1 cellular context compared by ENCODE assay signal in the genomic region with DNA sequence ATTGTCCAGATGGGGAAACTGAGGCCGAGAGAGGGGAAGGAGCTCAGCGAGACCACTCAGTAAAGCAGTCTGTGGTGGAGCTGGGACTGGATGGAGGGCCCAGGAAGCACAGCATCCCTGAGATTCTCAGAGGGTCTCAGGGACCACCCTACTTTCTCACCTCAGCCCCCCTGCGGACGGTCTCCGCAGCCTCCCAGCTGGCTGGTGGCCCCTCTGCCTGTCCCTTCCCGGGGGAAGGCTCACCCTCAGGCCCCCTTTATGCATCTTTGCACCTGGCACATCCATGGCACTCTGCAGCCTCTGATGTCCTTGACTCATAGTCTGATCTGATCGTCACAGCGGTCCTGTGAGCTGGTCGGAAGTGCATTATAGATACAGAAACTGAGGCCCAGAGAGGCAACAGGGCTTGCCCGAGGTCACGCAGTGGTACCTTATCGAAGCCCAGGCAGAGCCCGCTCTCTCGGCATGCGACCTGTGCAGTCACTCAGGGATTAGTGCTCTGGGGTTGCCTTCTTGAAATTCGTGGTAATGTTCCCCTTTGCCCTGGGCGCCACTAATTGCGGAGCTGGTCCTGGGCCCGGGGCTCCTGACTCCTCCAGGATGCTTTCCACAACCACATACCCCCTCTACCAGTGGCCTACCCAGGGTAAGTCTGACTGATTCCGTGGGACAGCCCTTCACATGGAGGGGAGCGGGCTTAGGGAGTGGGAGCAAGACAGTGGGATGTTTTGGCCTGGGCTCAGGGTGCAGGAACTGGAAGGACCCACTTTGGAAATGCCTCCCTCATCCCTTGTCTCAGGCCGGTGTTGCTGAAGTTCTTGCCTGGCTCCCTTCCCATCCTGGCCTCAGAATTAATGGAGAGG.
A peak's percentile ranks its signal among the peaks of the same experiment; 100 is the strongest.
TF ChIP-seq lines count a peak whose summit lies in the region.

No MANE protein-coding gene starts in this region.

TF ChIP-seq in HepG2, 621 proteins besides CTCF, POLR2A, EP300 and RAD21:
- TF ChIP-seq, protein P1, sequence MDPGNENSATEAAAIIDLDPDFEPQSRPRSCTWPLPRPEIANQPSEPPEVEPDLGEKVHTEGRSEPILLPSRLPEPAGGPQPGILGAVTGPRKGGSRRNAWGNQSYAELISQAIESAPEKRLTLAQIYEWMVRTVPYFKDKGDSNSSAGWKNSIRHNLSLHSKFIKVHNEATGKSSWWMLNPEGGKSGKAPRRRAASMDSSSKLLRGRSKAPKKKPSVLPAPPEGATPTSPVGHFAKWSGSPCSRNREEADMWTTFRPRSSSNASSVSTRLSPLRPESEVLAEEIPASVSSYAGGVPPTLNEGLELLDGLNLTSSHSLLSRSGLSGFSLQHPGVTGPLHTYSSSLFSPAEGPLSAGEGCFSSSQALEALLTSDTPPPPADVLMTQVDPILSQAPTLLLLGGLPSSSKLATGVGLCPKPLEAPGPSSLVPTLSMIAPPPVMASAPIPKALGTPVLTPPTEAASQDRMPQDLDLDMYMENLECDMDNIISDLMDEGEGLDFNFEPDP (CRISPR knock-in tag; conservative IDR thresholded peaks at IDR 0.05) = 0 out of 2 replicates have a peak, but pooled peaks have one; percentile 65
- no peak for TF ChIP-seq MYNN (CRISPR knock-in tag; IDR thresholded peaks at IDR 0.05; ENCODE audit: low read depth)
- TF ChIP-seq, protein P2, sequence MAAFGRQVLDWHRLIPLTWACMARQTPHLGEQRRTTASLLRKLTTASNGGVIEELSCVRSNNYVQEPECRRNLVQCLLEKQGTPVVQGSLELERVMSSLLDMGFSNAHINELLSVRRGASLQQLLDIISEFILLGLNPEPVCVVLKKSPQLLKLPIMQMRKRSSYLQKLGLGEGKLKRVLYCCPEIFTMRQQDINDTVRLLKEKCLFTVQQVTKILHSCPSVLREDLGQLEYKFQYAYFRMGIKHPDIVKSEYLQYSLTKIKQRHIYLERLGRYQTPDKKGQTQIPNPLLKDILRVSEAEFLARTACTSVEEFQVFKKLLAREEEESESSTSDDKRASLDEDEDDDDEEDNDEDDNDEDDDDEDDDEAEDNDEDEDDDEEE (CRISPR knock-in tag; IDR thresholded peaks at IDR 0.05) = no peak
- no peak for TF ChIP-seq ZNF274 (CRISPR knock-in tag; IDR thresholded peaks at IDR 0.05)
- TF ChIP-seq, protein P3, sequence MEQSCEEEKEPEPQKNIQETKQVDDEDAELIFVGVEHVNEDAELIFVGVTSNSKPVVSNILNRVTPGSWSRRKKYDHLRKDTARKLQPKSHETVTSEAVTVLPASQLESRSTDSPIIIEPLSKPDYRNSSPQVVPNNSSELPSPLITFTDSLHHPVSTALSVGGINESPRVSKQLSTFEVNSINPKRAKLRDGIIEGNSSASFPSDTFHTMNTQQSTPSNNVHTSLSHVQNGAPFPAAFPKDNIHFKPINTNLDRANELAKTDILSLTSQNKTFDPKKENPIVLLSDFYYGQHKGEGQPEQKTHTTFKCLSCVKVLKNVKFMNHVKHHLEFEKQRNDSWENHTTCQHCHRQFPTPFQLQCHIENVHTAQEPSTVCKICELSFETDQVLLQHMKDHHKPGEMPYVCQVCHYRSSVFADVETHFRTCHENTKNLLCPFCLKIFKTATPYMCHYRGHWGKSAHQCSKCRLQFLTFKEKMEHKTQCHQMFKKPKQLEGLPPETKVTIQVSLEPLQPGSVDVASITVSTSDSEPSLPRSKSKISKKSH (CRISPR knock-in tag; IDR thresholded peaks at IDR 0.05; ENCODE audit: borderline replicate concordance) = 0 out of 2 replicates have a peak, but pooled peaks have one; percentile 16
- no peak for TF ChIP-seq TSC22D2 (CRISPR knock-in tag; IDR thresholded peaks at IDR 0.05; ENCODE audit: borderline replicate concordance)
- no peak for TF ChIP-seq JUNB (CRISPR knock-in tag; IDR thresholded peaks at IDR 0.05; ENCODE audit: borderline replicate concordance)
- TF ChIP-seq GTF2F1 (IDR thresholded peaks at IDR 0.05; ENCODE audit: low read length) = no peak
- TF ChIP-seq RELA (CRISPR knock-in tag; IDR thresholded peaks at IDR 0.05) = no peak
